Comparison of ENCODE assay signal across 16 cellular contexts in genomic region chr6:40755749-40756452, GRCh38.
A peak's percentile ranks its signal among the peaks of the same experiment; 100 is the strongest.
DNase-seq lines count a peak whose midpoint lies in the region; TF ChIP-seq lines count a peak whose summit lies in the region.
"Had no signal": no experiment of that assay in that cellular context is flagged by ENCODE, and none has a peak within 500 bp of the region (broad histone marks: within the 10 kb centered on the region; RNA-seq: fewer than 3 reads in every experiment).

No MANE protein-coding gene starts in this region.

- H3K36me3 Mint-ChIP-seq in brain = no peaks in the 10 kb centered on the region
- H3K36me3 Mint-ChIP-seq: neural progenitor cell had no signal

- H3K27me3 Mint-ChIP-seq in brain = peaks cover 5% of the 10 kb centered on the region

- H3K9me3 Mint-ChIP-seq in brain = no peaks in the 10 kb centered on the region
- H3K9me3 Mint-ChIP-seq: neural progenitor cell had no signal

- no peak overlapping the region for H3K27ac ChIP-seq in RWPE1
- H3K27ac ChIP-seq: neural progenitor cell had no signal

- peak overlapping the region in 3 of 5 experiments; percentile 38 to 73 (median 50) for H3K27ac Mint-ChIP-seq in brain

- CTCF ChIA-PET in RWPE1 (lab: Yijun Ruan, JAX) = no interaction called here

- H3K4me3 ChIP-seq in skeletal muscle cell (ENCODE audit: low read depth, low read length) = no peak overlapping the region
- H3K4me3 ChIP-seq: neural progenitor cell, transverse colon had no signal

- TF ChIP-seq CTCF in brain (conservative IDR thresholded peaks at IDR 0.05) (no peak), RWPE1 (conservative IDR thresholded peaks at IDR 0.05; ENCODE audit: low read depth) (no peak)

- peaks cover 24% of the 10 kb centered on the region for H3K4me1 Mint-ChIP-seq in brain

- peak; percentile 1 for DNase-seq in NOMO-1 treated with DMSO at 0.1 percent for 48 hours (lab: John Stamatoyannopoulos, UW; ENCODE audit: unreplicated experiment)
- no peak for DNase-seq in NOMO-1 treated with dmso at 0.1 percent for 144 hours (lab: John Stamatoyannopoulos, UW; ENCODE audit: unreplicated experiment)
- peak; percentile 88 for DNase-seq in M059J (ENCODE audit: low read depth)
- DNase-seq in skeletal muscle cell (ENCODE audit: low read depth) = peak; percentile 29
- no peak for DNase-seq in stimulated activated CD8-positive, alpha-beta memory T cell treated with anti-CD3 and anti-CD28 coated beads, Interleukin-4, amount 100 ng/mL, for 48 hours
- no peak for DNase-seq in DMS79 (lab: John Stamatoyannopoulos, UW)
- DNase-seq in RWPE1 (ENCODE audit: low spot score) = no peak
- DNase-seq: 8988T; activated CD8-positive, alpha-beta memory T cell treated with anti-CD3 and anti-CD28 coated beads, Interleukin-2, amount 50 U/mL, for 4 hours; effector memory CD4-positive, alpha-beta T cell; left cardiac atrium; NCI-H1417; SHP77 treated with DMSO at 0.1 percent for 48 hours; transverse colon had no signal

- POLR2A ChIA-PET in RWPE1 (lab: Yijun Ruan, JAX; ENCODE audit: low non-redundant PET) = no interaction called here

- no peak overlapping the region for H3K4me3 Mint-ChIP-seq in brain
- H3K4me3 Mint-ChIP-seq: neural progenitor cell had no signal

Comparison
In these comparisons a context has a peak if more than half of its experiments do, and no peak if none do; other contexts are left out.
1. DNase-seq: peak in NOMO-1 treated with DMSO at 0.1 percent for 48 hours (single experiment), M059J (single experiment) and skeletal muscle cell (single experiment); none in NOMO-1 treated with dmso at 0.1 percent for 144 hours (single experiment), stimulated activated CD8-positive, alpha-beta memory T cell treated with anti-CD3 and anti-CD28 coated beads, Interleukin-4, amount 100 ng/mL, for 48 hours (single experiment), DMS79 (single experiment) and RWPE1 (single experiment).